Comparison of ENCODE assay signal across 20 cellular contexts in the genomic region with DNA sequence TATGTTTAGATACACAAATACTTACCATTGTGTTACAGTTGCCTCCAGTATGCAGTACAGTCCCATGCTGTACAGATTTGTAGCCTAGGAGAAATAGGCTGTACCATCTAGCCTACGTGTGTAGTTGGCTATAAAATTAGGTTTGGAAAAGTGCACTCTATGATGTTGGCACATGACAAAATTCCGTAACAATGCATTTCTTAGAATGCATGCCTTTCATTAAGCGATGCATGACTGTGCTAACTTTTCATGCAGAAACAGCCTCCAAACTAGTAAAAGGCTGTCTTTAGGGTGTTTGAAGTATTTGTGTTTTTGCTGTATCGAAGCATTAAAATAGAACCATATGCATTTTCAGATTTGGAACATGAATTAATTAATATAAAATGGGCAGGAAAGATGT.
"Had no signal": no experiment of that assay in that cellular context is flagged by ENCODE, and none has a peak within 500 bp of the region (broad histone marks: within the 10 kb centered on the region; RNA-seq: fewer than 3 reads in every experiment).

No MANE protein-coding gene starts in this region.

- H3K4me3 ChIP-seq: ascending aorta, skin epidermis, testis had no signal

- H3K27me3 ChIP-seq: testis had no signal

- DNase-seq: activated CD4-positive, alpha-beta T cell treated with anti-CD3 and anti-CD28 coated beads for 4 hours; activated CD4-positive, alpha-beta T cell treated with anti-CD3 and anti-CD28 coated beads, Interleukin-2, amount 50 U/mL, for 48 hours; activated CD8-positive, alpha-beta memory T cell treated with anti-CD3 and anti-CD28 coated beads for 24 hours; activated effector memory CD4-positive, alpha-beta T cell treated with anti-CD3 and anti-CD28 coated beads, Interleukin-2, amount 50 U/mL, for 16 hours; activated naive CD4-positive, alpha-beta T cell treated with anti-CD3 and anti-CD28 coated beads for 36 hours; activated naive CD8-positive, alpha-beta T cell treated with anti-CD3 and anti-CD28 coated beads for 36 hours; brain microvascular endothelial cell; endodermal cell; glutamatergic neuron; naive B cell; nephron progenitor cell; retina; stimulated activated CD4-positive, alpha-beta T cell treated with anti-CD3 and anti-CD28 coated beads, Interleukin-12 subunit alpha, Interleukin-12 subunit beta, amount 100 ng/mL, for 4 hours; stimulated activated CD4-positive, alpha-beta T cell treated with anti-CD3 and anti-CD28 coated beads, Interleukin-4, amount 100 ng/mL, for 1 hour; stimulated activated naive CD8-positive, alpha-beta T cell treated with anti-CD3 and anti-CD28 coated beads, Interleukin-15, Interleukin-2, amounts not matched to agents 100 U/mL and 50 U/mL, for 24 hours; trophoblast cell had no signal

- ATAC-seq: stimulated activated naive CD8-positive, alpha-beta T cell treated with anti-CD3 and anti-CD28 coated beads, Interleukin-15, Interleukin-2, amounts not matched to agents 100 U/mL and 50 U/mL, for 24 hours had no signal

- H3K36me3 ChIP-seq: ascending aorta, brain microvascular endothelial cell, neutrophil had no signal

- H3K9me3 ChIP-seq: ascending aorta, neutrophil, testis had no signal

- H3K27ac ChIP-seq: ascending aorta, brain microvascular endothelial cell, neutrophil, skin epidermis had no signal
